Comparison of ENCODE assay signal across 19 cellular contexts in the genomic region with DNA sequence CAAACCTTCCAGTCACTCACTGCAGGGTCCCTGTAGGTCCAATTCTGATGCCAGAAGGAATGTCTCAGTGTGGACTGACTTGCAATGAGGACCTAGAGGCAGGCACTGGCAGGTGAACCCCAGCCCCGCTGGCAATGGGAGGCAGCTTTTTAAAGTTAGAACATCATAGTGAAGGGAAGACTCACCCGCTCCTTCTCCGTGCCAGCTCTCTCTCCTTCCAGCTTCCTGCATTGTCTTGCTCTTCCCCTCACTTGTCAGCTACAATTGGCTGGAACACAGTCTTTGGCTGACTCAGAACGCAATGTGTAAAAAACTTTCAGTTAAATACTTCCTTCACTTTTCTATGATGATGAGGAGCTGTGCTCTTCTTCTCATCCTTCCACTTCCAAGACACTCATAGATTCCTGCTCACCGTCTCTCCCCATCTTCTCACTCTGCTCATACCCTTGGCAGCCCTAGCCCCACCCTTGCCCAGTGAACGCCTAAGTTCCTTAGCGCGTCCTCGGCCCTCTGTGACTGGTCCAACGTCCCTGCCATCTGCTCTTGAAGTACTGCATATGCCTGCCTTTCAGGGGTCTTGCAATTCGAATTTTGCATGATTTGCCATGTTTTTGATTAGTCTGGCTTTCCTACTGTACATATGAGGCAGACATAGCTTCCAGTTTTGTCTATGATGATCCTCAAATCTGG.
"Had no signal": no experiment of that assay in that cellular context is flagged by ENCODE, and none has a peak within 500 bp of the region (broad histone marks: within the 10 kb centered on the region; RNA-seq: fewer than 3 reads in every experiment).

No MANE protein-coding gene starts in this region.

- H3K36me3 ChIP-seq: colonic mucosa, thoracic aorta, upper lobe of left lung had no signal

- H3K36me3 Mint-ChIP-seq: activated CD4-positive, alpha-beta memory T cell treated with anti-CD3 and anti-CD28 coated beads for 36 hours; activated CD8-positive, alpha-beta memory T cell treated with anti-CD3 and anti-CD28 coated beads, Interleukin-2, amount 10 ng/mL, durations not matched to agents 7 days and 5 days; activated naive CD8-positive, alpha-beta T cell treated with anti-CD3 and anti-CD28 coated beads for 36 hours; mesothelial cell of epicardium; T-cell; WTC11 had no signal

- H3K27me3 Mint-ChIP-seq: activated CD4-positive, alpha-beta memory T cell treated with anti-CD3 and anti-CD28 coated beads for 36 hours; activated CD8-positive, alpha-beta memory T cell treated with anti-CD3 and anti-CD28 coated beads, Interleukin-2, amount 10 ng/mL, durations not matched to agents 7 days and 5 days; activated naive CD8-positive, alpha-beta T cell treated with anti-CD3 and anti-CD28 coated beads for 36 hours; central memory CD8-positive, alpha-beta T cell; stimulated activated naive CD8-positive, alpha-beta T cell treated with anti-CD3 and anti-CD28 coated beads, Interleukin-15, amount 100 ng/mL, for 72 hours had no signal

- H3K4me1 Mint-ChIP-seq: activated CD8-positive, alpha-beta memory T cell treated with anti-CD3 and anti-CD28 coated beads, Interleukin-2, amount 10 ng/mL, durations not matched to agents 7 days and 5 days; activated naive CD8-positive, alpha-beta T cell treated with anti-CD3 and anti-CD28 coated beads for 36 hours; central memory CD8-positive, alpha-beta T cell; nephron; stimulated activated naive CD8-positive, alpha-beta T cell treated with anti-CD3 and anti-CD28 coated beads, Interleukin-15, amount 100 ng/mL, for 72 hours; T-cell had no signal

- H3K4me1 ChIP-seq: colonic mucosa, psoas muscle, upper lobe of left lung had no signal

- DNase-seq: activated CD4-positive, alpha-beta memory T cell treated with anti-CD3 and anti-CD28 coated beads for 36 hours; activated CD4-positive, alpha-beta T cell treated with anti-CD3 and anti-CD28 coated beads for 4 hours; activated CD8-positive, alpha-beta memory T cell treated with anti-CD3 and anti-CD28 coated beads, Interleukin-2, amount 10 ng/mL, durations not matched to agents 7 days and 5 days; activated naive CD4-positive, alpha-beta T cell; activated naive CD8-positive, alpha-beta T cell treated with anti-CD3 and anti-CD28 coated beads for 36 hours; colonic mucosa; psoas muscle; right cardiac atrium; stimulated activated CD4-positive, alpha-beta T cell treated with anti-CD3 and anti-CD28 coated beads, Interleukin-15, amount 100 ng/mL, for 24 hours; stimulated activated CD4-positive, alpha-beta T cell treated with anti-CD3 and anti-CD28 coated beads, Interleukin-2, amount 100 ng/mL, for 48 hours; stimulated activated naive CD8-positive, alpha-beta T cell treated with anti-CD3 and anti-CD28 coated beads, Interleukin-15, amount 100 ng/mL, for 72 hours; T-cell; upper lobe of left lung had no signal

- H3K27ac Mint-ChIP-seq: activated CD4-positive, alpha-beta memory T cell treated with anti-CD3 and anti-CD28 coated beads for 36 hours; activated CD8-positive, alpha-beta memory T cell treated with anti-CD3 and anti-CD28 coated beads, Interleukin-2, amount 10 ng/mL, durations not matched to agents 7 days and 5 days; activated naive CD8-positive, alpha-beta T cell treated with anti-CD3 and anti-CD28 coated beads for 36 hours; mesothelial cell of epicardium; nephron; stimulated activated naive CD8-positive, alpha-beta T cell treated with anti-CD3 and anti-CD28 coated beads, Interleukin-15, amount 100 ng/mL, for 72 hours; T-cell; WTC11 had no signal

- H3K9me3 ChIP-seq: colonic mucosa, psoas muscle, thoracic aorta, upper lobe of left lung had no signal

- ATAC-seq: activated CD8-positive, alpha-beta memory T cell treated with anti-CD3 and anti-CD28 coated beads, Interleukin-2, amount 10 ng/mL, durations not matched to agents 7 days and 5 days; psoas muscle; right cardiac atrium; stimulated activated naive CD8-positive, alpha-beta T cell treated with anti-CD3 and anti-CD28 coated beads, Interleukin-15, amount 100 ng/mL, for 72 hours; T-cell; WTC11 had no signal

- H3K4me3 Mint-ChIP-seq: activated CD4-positive, alpha-beta memory T cell treated with anti-CD3 and anti-CD28 coated beads for 36 hours; activated CD8-positive, alpha-beta memory T cell treated with anti-CD3 and anti-CD28 coated beads, Interleukin-2, amount 10 ng/mL, durations not matched to agents 7 days and 5 days; activated naive CD8-positive, alpha-beta T cell treated with anti-CD3 and anti-CD28 coated beads for 36 hours; central memory CD8-positive, alpha-beta T cell; mesothelial cell of epicardium; nephron; stimulated activated naive CD8-positive, alpha-beta T cell treated with anti-CD3 and anti-CD28 coated beads, Interleukin-15, amount 100 ng/mL, for 72 hours; T-cell; WTC11 had no signal

- H3K27me3 ChIP-seq: colonic mucosa, upper lobe of left lung had no signal

- H3K9me3 Mint-ChIP-seq: activated naive CD8-positive, alpha-beta T cell treated with anti-CD3 and anti-CD28 coated beads for 36 hours; mesothelial cell of epicardium; nephron; stimulated activated naive CD8-positive, alpha-beta T cell treated with anti-CD3 and anti-CD28 coated beads, Interleukin-15, amount 100 ng/mL, for 72 hours; T-cell; WTC11 had no signal

- H3K27ac ChIP-seq: colonic mucosa, psoas muscle, thoracic aorta, upper lobe of left lung had no signal

- H3K4me3 ChIP-seq: colonic mucosa, lung, psoas muscle, thoracic aorta, upper lobe of left lung had no signal
